30 cellular contexts compared by ENCODE assay signal in the genomic region with DNA sequence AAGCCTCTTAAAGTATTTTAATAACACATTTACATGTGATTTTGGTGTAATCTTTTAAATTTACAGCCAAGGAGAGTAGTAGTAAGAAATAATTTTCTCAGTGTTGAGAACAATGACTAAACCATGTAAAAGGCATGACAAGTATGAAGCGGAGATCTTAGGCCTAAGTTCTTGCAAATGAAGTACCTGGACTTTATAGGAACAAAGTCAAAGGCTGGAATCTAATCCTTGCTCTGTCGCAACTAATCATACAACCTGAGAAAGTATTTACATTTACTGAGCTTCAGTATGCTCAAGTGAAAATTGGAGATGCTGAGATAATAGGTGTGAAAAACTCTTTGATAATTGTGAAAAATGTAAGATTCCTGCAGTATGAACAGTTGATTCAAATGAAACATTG.
"Had no signal": no experiment of that assay in that cellular context is flagged by ENCODE, and none has a peak within 500 bp of the region (broad histone marks: within the 10 kb centered on the region; RNA-seq: fewer than 3 reads in every experiment).

No MANE protein-coding gene starts in this region.

- H3K4me3 Mint-ChIP-seq: activated naive CD4-positive, alpha-beta T cell treated with anti-CD3 and anti-CD28 coated beads for 36 hours; activated T-helper 1 cell treated with anti-CD3 and anti-CD28 coated beads, Interleukin-12 subunit alpha, Interleukin-12 subunit beta, Interleukin-2, Interleukin-4 antibody, amounts not matched to agents 30 ng/mL and 10 ng/mL and 1 ng/mL, durations not matched to agents 14 hours and 24 hours and 36 hours; effector memory CD8-positive, alpha-beta T cell; immature natural killer cell; natural killer cell; neural progenitor cell; T-helper 1 cell treated with Interleukin-12 subunit alpha and Interleukin-12 subunit beta and Interleukin-4 antibody, amounts not matched to agents 30 μg/mL and 1 μg/mL, for 36 hours had no signal

- H3K9ac ChIP-seq: neural progenitor cell had no signal

- H3K36me3 ChIP-seq: cardiac muscle cell, heart left ventricle, neural progenitor cell, spleen, suprapubic skin, tibial nerve had no signal

- FAIRE-seq: TTC549 had no signal

- H3K27ac Mint-ChIP-seq: activated naive CD4-positive, alpha-beta T cell treated with anti-CD3 and anti-CD28 coated beads for 36 hours; activated T-helper 1 cell treated with anti-CD3 and anti-CD28 coated beads, Interleukin-12 subunit alpha, Interleukin-12 subunit beta, Interleukin-2, Interleukin-4 antibody, amounts not matched to agents 30 ng/mL and 10 ng/mL and 1 ng/mL, durations not matched to agents 14 hours and 24 hours and 36 hours; effector memory CD8-positive, alpha-beta T cell; immature natural killer cell; natural killer cell; neural progenitor cell; T-helper 1 cell treated with Interleukin-12 subunit alpha and Interleukin-12 subunit beta and Interleukin-4 antibody, amounts not matched to agents 30 μg/mL and 1 μg/mL, for 36 hours had no signal

- H2AFZ ChIP-seq: neural progenitor cell had no signal

- H3K4me3 ChIP-seq: cardiac muscle cell, heart left ventricle, neural progenitor cell, spleen, suprapubic skin, tibial nerve had no signal

- DNase-seq: activated CD4-positive, alpha-beta T cell treated with anti-CD3 and anti-CD28 coated beads for 4 hours; activated CD4-positive, alpha-beta T cell treated with anti-CD3 and anti-CD28 coated beads, Interleukin-2, amount 50 U/mL, for 4 hours; activated CD8-positive, alpha-beta memory T cell treated with anti-CD3 and anti-CD28 coated beads for 24 hours; activated effector memory CD4-positive, alpha-beta T cell treated with anti-CD3 and anti-CD28 coated beads, Interleukin-2, amount 50 U/mL, for 16 hours; activated naive CD4-positive, alpha-beta T cell treated with anti-CD3 and anti-CD28 coated beads for 36 hours; amygdala; cerebellar nuclear complex; cortex of kidney; effector memory CD8-positive, alpha-beta T cell; heart left ventricle; hypothalamus; immature natural killer cell; kidney; left colon; natural killer cell; occipital lobe; posterior cingulate gyrus; right cardiac atrium; spleen; stimulated activated naive CD4-positive, alpha-beta T cell; SW 1271; T-helper 9 cell had no signal

- H3K27ac ChIP-seq: cardiac muscle cell, heart left ventricle, neural progenitor cell, spleen, suprapubic skin, tibial nerve, VCaP had no signal

- H3K27me3 Mint-ChIP-seq: effector memory CD8-positive, alpha-beta T cell had no signal

- H3K9me3 ChIP-seq: heart left ventricle, spleen, suprapubic skin, tibial nerve had no signal

- H3K4me1 Mint-ChIP-seq: immature natural killer cell, natural killer cell, neural progenitor cell had no signal

- H3K36me3 Mint-ChIP-seq: immature natural killer cell, natural killer cell, neural progenitor cell had no signal

- ATAC-seq: effector memory CD8-positive, alpha-beta T cell; heart left ventricle; natural killer cell; right cardiac atrium had no signal

- H3K4me1 ChIP-seq: heart left ventricle, neural progenitor cell, spleen, suprapubic skin had no signal

- H3K9me3 Mint-ChIP-seq: activated naive CD4-positive, alpha-beta T cell treated with anti-CD3 and anti-CD28 coated beads for 36 hours; activated T-helper 1 cell treated with anti-CD3 and anti-CD28 coated beads, Interleukin-12 subunit alpha, Interleukin-12 subunit beta, Interleukin-2, Interleukin-4 antibody, amounts not matched to agents 30 ng/mL and 10 ng/mL and 1 ng/mL, durations not matched to agents 14 hours and 24 hours and 36 hours; neural progenitor cell; T-helper 1 cell treated with Interleukin-12 subunit alpha and Interleukin-12 subunit beta and Interleukin-4 antibody, amounts not matched to agents 30 μg/mL and 1 μg/mL, for 36 hours had no signal

- H3K4me2 ChIP-seq: neural progenitor cell had no signal

- H3K27me3 ChIP-seq: cardiac muscle cell, heart left ventricle, neural progenitor cell, spleen, suprapubic skin, tibial nerve had no signal
